In genomic region chr16:48252013-48252412, GRCh38 we compare ENCODE assay signal across 33 cellular contexts. TPM values are rescaled to one million over a fixed set of nuclear protein-coding genes. Genes with fewer than 3 reads are reported as not detected.
"Had no signal": no experiment of that assay in that cellular context is flagged by ENCODE, and none has a peak within 500 bp of the region (broad histone marks: within the 10 kb centered on the region; RNA-seq: fewer than 3 reads in every experiment).

No MANE protein-coding gene starts in this region.

- DNase-seq: activated CD4-positive, alpha-beta memory T cell treated with anti-CD3 and anti-CD28 coated beads for 36 hours; activated CD4-positive, alpha-beta T cell treated with anti-CD3 and anti-CD28 coated beads, Interleukin-2, amount 10 ng/mL, durations not matched to agents 24 days and 14 days; activated CD4-positive, CD25-positive, alpha-beta regulatory T cell treated with anti-CD3 and anti-CD28 coated beads, Interleukin-2, amount 50 U/mL, for 72 hours; activated CD8-positive, alpha-beta memory T cell treated with anti-CD3 and anti-CD28 coated beads, Interleukin-2, amount 50 U/mL, for 4 hours; activated T-cell treated with anti-CD3 and anti-CD28 coated beads, Interleukin-2, amount 50 U/mL, for 4 hours; anterior cingulate cortex; dermis blood vessel endothelial cell; effector CD4-positive, alpha-beta T cell; foreskin keratinocyte; heart left ventricle; hypothalamus; immature natural killer cell; left ventricle myocardium superior; naive thymus-derived CD4-positive, alpha-beta T cell; stimulated activated CD4-positive, alpha-beta T cell treated with anti-CD3 and anti-CD28 coated beads, Interleukin-12 subunit alpha, Interleukin-12 subunit beta, amount 100 ng/mL, for 4 hours; stimulated activated CD4-positive, alpha-beta T cell treated with anti-CD3 and anti-CD28 coated beads, Interleukin-4, amount 100 ng/mL, for 1 hour; stimulated activated naive CD8-positive, alpha-beta T cell treated with anti-CD3 and anti-CD28 coated beads, Interleukin-15, Interleukin-2, amounts not matched to agents 100 U/mL and 50 U/mL, for 24 hours; T-helper 9 cell; WERI-Rb-1 had no signal

- H3K4me1 Mint-ChIP-seq: neural crest cell had no signal

- H3K4me3 Mint-ChIP-seq: activated CD4-positive, alpha-beta memory T cell treated with anti-CD3 and anti-CD28 coated beads for 36 hours; activated CD4-positive, alpha-beta T cell treated with anti-CD3 and anti-CD28 coated beads, Interleukin-2, amount 10 ng/mL, durations not matched to agents 24 days and 14 days; activated naive CD8-positive, alpha-beta T cell; activated T-cell treated with anti-CD3 and anti-CD28 coated beads, Interleukin-2, amount 50 U/mL, for 4 hours; activated T-helper 17 cell treated with anti-CD3 and anti-CD28 coated beads, Interleukin-2, amount 50 U/mL, for 72 hours; immature natural killer cell; mesothelial cell of epicardium; neural crest cell; type B pancreatic cell had no signal

- H3K4me3 ChIP-seq: esophagus muscularis mucosa, heart left ventricle, skin epidermis, thoracic aorta, vagina had no signal

- ATAC-seq: activated T-cell treated with anti-CD3 and anti-CD28 coated beads, Interleukin-2, amount 50 U/mL, for 4 hours; activated T-helper 17 cell treated with anti-CD3 and anti-CD28 coated beads, Interleukin-2, amount 50 U/mL, for 72 hours; foreskin keratinocyte; heart left ventricle; left ventricle myocardium superior; naive thymus-derived CD4-positive, alpha-beta T cell; sciatic nerve; stimulated activated naive CD8-positive, alpha-beta T cell treated with anti-CD3 and anti-CD28 coated beads, Interleukin-15, Interleukin-2, amounts not matched to agents 100 U/mL and 50 U/mL, for 24 hours had no signal

- H3K27me3 Mint-ChIP-seq: activated CD4-positive, alpha-beta memory T cell treated with anti-CD3 and anti-CD28 coated beads for 36 hours; activated CD4-positive, alpha-beta T cell treated with anti-CD3 and anti-CD28 coated beads, Interleukin-2, amount 10 ng/mL, durations not matched to agents 24 days and 14 days; activated naive CD8-positive, alpha-beta T cell; activated T-helper 17 cell treated with anti-CD3 and anti-CD28 coated beads, Interleukin-2, amount 50 U/mL, for 72 hours; naive thymus-derived CD4-positive, alpha-beta T cell; type B pancreatic cell had no signal

- H3K9me3 Mint-ChIP-seq: activated CD4-positive, alpha-beta memory T cell treated with anti-CD3 and anti-CD28 coated beads for 36 hours; activated CD4-positive, alpha-beta T cell treated with anti-CD3 and anti-CD28 coated beads, Interleukin-2, amount 10 ng/mL, durations not matched to agents 24 days and 14 days; activated T-cell treated with anti-CD3 and anti-CD28 coated beads, Interleukin-2, amount 50 U/mL, for 4 hours; activated T-helper 17 cell treated with anti-CD3 and anti-CD28 coated beads, Interleukin-2, amount 50 U/mL, for 72 hours; immature natural killer cell; mesothelial cell of epicardium; naive thymus-derived CD4-positive, alpha-beta T cell; neural crest cell; type B pancreatic cell had no signal

- H3K27me3 ChIP-seq: esophagus muscularis mucosa, foreskin keratinocyte, heart left ventricle, vagina had no signal

- H3K27ac Mint-ChIP-seq: activated CD4-positive, alpha-beta memory T cell treated with anti-CD3 and anti-CD28 coated beads for 36 hours; activated CD4-positive, alpha-beta T cell treated with anti-CD3 and anti-CD28 coated beads, Interleukin-2, amount 10 ng/mL, durations not matched to agents 24 days and 14 days; immature natural killer cell; mesothelial cell of epicardium; type B pancreatic cell had no signal

- H3K9me3 ChIP-seq: esophagus muscularis mucosa, heart left ventricle, thoracic aorta, vagina had no signal

- H3K27ac ChIP-seq: esophagus muscularis mucosa, foreskin keratinocyte, heart left ventricle, thoracic aorta, vagina, WERI-Rb-1 had no signal

- FAIRE-seq: TTC549 had no signal

RNA-seq across cellular contexts. Expression of gene ABCC11, which starts 4.7 kb away (rescaled TPM):
- total RNA-seq: dermis blood vessel endothelial cell; esophagus muscularis mucosa; kidney epithelial cell; left ventricle myocardium superior; posterior vena cava; sciatic nerve; T-helper 1 cell treated with Interleukin-12 subunit alpha and Interleukin-12 subunit beta and Interleukin-4 antibody, amounts not matched to agents 30 ng/mL and 1 ng/mL, for 36 hours; thoracic aorta; vagina had no signal
- polyA plus RNA-seq: naive thymus-derived CD4-positive, alpha-beta T cell had no signal
